In the genomic region with DNA sequence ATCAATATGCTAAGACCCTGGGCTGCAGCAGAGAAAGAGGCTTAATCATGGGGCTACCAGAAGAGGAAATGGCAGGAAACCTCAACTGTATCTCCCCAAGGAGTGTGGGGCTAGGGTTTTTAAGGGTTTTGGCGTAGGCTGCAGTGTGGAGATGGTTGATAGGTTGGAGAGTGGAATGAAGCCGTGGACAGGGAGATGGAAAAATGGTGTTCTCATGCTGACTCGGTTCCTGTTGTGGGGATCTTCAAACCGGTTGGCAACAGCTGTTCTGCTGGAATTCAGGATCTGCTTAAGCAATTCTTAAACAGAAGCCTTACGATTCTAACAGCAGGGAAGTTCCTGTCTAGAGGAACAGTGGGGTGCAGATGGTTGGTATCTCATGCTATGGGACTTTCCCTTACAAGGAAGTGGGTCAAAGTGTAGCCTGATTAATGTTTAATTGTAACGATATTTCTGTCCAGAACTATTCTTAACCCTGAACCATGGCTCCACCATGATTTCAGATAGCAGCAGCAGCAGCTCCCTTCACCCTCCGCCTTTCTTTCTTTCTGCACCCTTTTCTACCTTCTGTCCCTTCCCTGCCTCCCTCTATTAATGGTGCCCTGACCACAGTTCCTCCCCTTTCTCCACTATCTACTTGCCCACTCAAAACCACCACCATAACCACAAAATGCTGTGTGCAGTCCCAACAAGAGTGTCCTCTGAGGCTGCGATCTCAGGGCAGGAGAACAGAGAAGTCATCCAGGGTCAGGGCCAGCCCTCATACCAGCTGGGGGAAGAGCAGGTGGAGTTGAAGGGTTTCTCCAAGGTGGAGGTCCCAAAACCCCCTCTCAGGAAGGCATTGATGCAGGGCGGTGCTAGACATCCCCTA, we compare ENCODE assay signal across 7 cellular contexts. TPM values are rescaled to one million over a fixed set of nuclear protein-coding genes. Genes with fewer than 3 reads are reported as not detected.
A peak's percentile ranks its signal among the peaks of the same experiment; 100 is the strongest.
DNase-seq lines count a peak whose midpoint lies in the region; ATAC-seq, FAIRE-seq and TF ChIP-seq lines count a peak whose summit lies in the region.

No MANE protein-coding gene starts in this region.

- no peak for TF ChIP-seq CTCF in pancreas (IDR thresholded peaks at IDR 0.05)
- TF ChIP-seq CTCF in mesothelial cell of epicardium (IDR thresholded peaks at IDR 0.05; ENCODE audit: unreplicated experiment): no peak

- peaks cover 49% of the 10 kb centered on the region for H3K4me1 Mint-ChIP-seq in activated T-helper 17 cell treated with anti-CD3 and anti-CD28 coated beads, Interleukin-2, amount 50 U/mL, for 72 hours
- peaks cover 15% of the 10 kb centered on the region for H3K4me1 Mint-ChIP-seq in mesothelial cell of epicardium

- no peaks in the 10 kb centered on the region for H3K27me3 Mint-ChIP-seq in activated T-helper 17 cell treated with anti-CD3 and anti-CD28 coated beads, Interleukin-2, amount 50 U/mL, for 72 hours
- H3K27me3 Mint-ChIP-seq in mesothelial cell of epicardium (ENCODE audit: low read depth): peaks cover 4% of the 10 kb centered on the region

- no peak overlapping the region for H3K4me3 ChIP-seq in pancreas

- ATAC-seq in HG03432 (IDR thresholded peaks at IDR 0.05; ENCODE audit: unreplicated experiment): peak; percentile 32
- ATAC-seq in activated T-helper 17 cell treated with anti-CD3 and anti-CD28 coated beads, Interleukin-2, amount 50 U/mL, for 72 hours (replicated peaks): no peak
- peak; percentile 53 to 81 (median 72) for ATAC-seq in pancreas
- no peak for ATAC-seq in GM21576 (IDR thresholded peaks at IDR 0.05; ENCODE audit: unreplicated experiment)

- WGBS in pancreas, 2 donors: 32 to 34% methylated on average over 9 of the region's 9 CpGs

- peak overlapping the region; percentile 93 for H3K27ac Mint-ChIP-seq in activated T-helper 17 cell treated with anti-CD3 and anti-CD28 coated beads, Interleukin-2, amount 50 U/mL, for 72 hours
- H3K27ac Mint-ChIP-seq in mesothelial cell of epicardium: no peak overlapping the region

- H3K27ac ChIP-seq in pancreas: peak overlapping the region in 3 of 4 donors; percentile 4 to 80 (median 64)

- H3K36me3 Mint-ChIP-seq in activated T-helper 17 cell treated with anti-CD3 and anti-CD28 coated beads, Interleukin-2, amount 50 U/mL, for 72 hours (ENCODE audit: low read depth): no peaks in the 10 kb centered on the region
- no peaks in the 10 kb centered on the region for H3K36me3 Mint-ChIP-seq in mesothelial cell of epicardium

- H3K9me3 ChIP-seq in pancreas: no peaks in the 10 kb centered on the region

- peak overlapping the region; percentile 79 for H3K4me3 Mint-ChIP-seq in activated T-helper 17 cell treated with anti-CD3 and anti-CD28 coated beads, Interleukin-2, amount 50 U/mL, for 72 hours
- H3K4me3 Mint-ChIP-seq in mesothelial cell of epicardium: no peak overlapping the region

- no peaks in the 10 kb centered on the region for H3K27me3 ChIP-seq in pancreas

- peak in 3 of 6 donors; percentile 33 to 56 (median 54) for DNase-seq in pancreas
- DNase-seq in NCI-H510A (lab: John Stamatoyannopoulos, UW): no peak
- DNase-seq in mesothelial cell of epicardium (ENCODE audit: low spot score in 2 of 2, unreplicated experiment in 2 of 2): no peak

- no peaks in the 10 kb centered on the region for H3K36me3 ChIP-seq in pancreas

- H3K4me1 ChIP-seq in pancreas: peaks cover 34 to 36% (median 35%) of the 10 kb centered on the region in 3 donors

- peak; percentile 17 for TF ChIP-seq POLR2A in GM18526 (IDR thresholded peaks at IDR 0.05; ENCODE audit: extremely low read depth, insufficient read length)

- H3K9me3 Mint-ChIP-seq in activated T-helper 17 cell treated with anti-CD3 and anti-CD28 coated beads, Interleukin-2, amount 50 U/mL, for 72 hours: peaks cover 6% of the 10 kb centered on the region
- no peaks in the 10 kb centered on the region for H3K9me3 Mint-ChIP-seq in mesothelial cell of epicardium

- FAIRE-seq in pancreas (lab: Jason Lieb, UNC): no peak

- intact Hi-C loops in pancreas (cut with DNase I): no loop called here

RNA-seq across cellular contexts. Expression of a gene that starts 30.8 kb away (rescaled TPM):
- total RNA-seq in activated T-helper 17 cell treated with anti-CD3 and anti-CD28 coated beads, Interleukin-2, amount 50 U/mL, for 72 hours: under 1 TPM in 1 of 2 donors, not detected in 1; 0.82 TPM
- total RNA-seq in pancreas (1 to 10 TPM in 5 of 6 donors, under 1 TPM in 1; 0.94 to 2.4 (median 1.8) TPM), mesothelial cell of epicardium (0.23 to 0.42 TPM (median 0.40 TPM) in 3 replicates)
- polyA plus RNA-seq in pancreas: 1 to 10 TPM; 2.3 to 5.0 TPM

RNA-seq across cellular contexts. Expression of a gene that starts 48.4 kb away (rescaled TPM):
- total RNA-seq in activated T-helper 17 cell treated with anti-CD3 and anti-CD28 coated beads, Interleukin-2, amount 50 U/mL, for 72 hours: 10 to 100 TPM in 1 of 2 donors, 1 to 10 TPM in 1; 3.8 to 17.7 TPM
- total RNA-seq in pancreas (10 to 100 TPM in 2 of 6 donors, 1 to 10 TPM in 4; 4.7 to 14.3 (median 6.9) TPM), mesothelial cell of epicardium (13.0 to 15.9 TPM (median 14.8 TPM) in 3 replicates)
- 10 to 100 TPM in 1 of 2 donors, 1 to 10 TPM in 1; 8.4 to 14.1 TPM for polyA plus RNA-seq in pancreas

Comparison
In these comparisons a context has a peak if more than half of its experiments do, and no peak if none do; other contexts are left out.
1. ATAC-seq: peak in HG03432 (single experiment) and pancreas (4 of 4); none in activated T-helper 17 cell treated with anti-CD3 and anti-CD28 coated beads, Interleukin-2, amount 50 U/mL, for 72 hours (single experiment) and GM21576 (single experiment).